1 cellular context compared by ENCODE assay signal in genomic region chr2:223642496-223642895, GRCh38.
TF ChIP-seq lines count a peak whose summit lies in the region.

No MANE protein-coding gene starts in this region.

TF ChIP-seq in H1, 55 proteins besides CTCF, POLR2A, EP300 and RAD21:
- no peak for TF ChIP-seq SAP30 (IDR thresholded peaks at IDR 0.05; ENCODE audit: insufficient read depth, insufficient replicate concordance, low read length)
- TF ChIP-seq POU5F1 (IDR thresholded peaks at IDR 0.05; ENCODE audit: low read depth, low read length), result no peak
- TF ChIP-seq POLR2AphosphoS5 (IDR thresholded peaks at IDR 0.05; ENCODE audit: low read depth, low read length), result no peak
- TF ChIP-seq TAF1 (IDR thresholded peaks at IDR 0.05; ENCODE audit: low read depth, low read length), result no peak
- TF ChIP-seq ASH2L (IDR thresholded peaks at IDR 0.05; ENCODE audit: low read length), result no peak
